23 cellular contexts compared by ENCODE assay signal in genomic region chr7:84399661-84400060, GRCh38.
"Had no signal": no experiment of that assay in that cellular context is flagged by ENCODE, and none has a peak within 500 bp of the region (broad histone marks: within the 10 kb centered on the region; RNA-seq: fewer than 3 reads in every experiment).

No MANE protein-coding gene starts in this region.

- H3K4me1 ChIP-seq: ascending aorta, heart left ventricle, right atrium auricular region, transverse colon had no signal

- H3K4me1 Mint-ChIP-seq: activated naive CD8-positive, alpha-beta T cell treated with anti-CD3 and anti-CD28 coated beads, Interleukin-2, amount 50 U/mL, for 24 hours; activated T-helper 17 cell treated with anti-CD3 and anti-CD28 coated beads, Interleukin-2, amount 50 U/mL, for 72 hours; naive thymus-derived CD8-positive, alpha-beta T cell had no signal

- ATAC-seq: activated naive CD8-positive, alpha-beta T cell treated with anti-CD3 and anti-CD28 coated beads, Interleukin-2, amount 50 U/mL, for 24 hours; activated T-helper 17 cell treated with anti-CD3 and anti-CD28 coated beads, Interleukin-2, amount 50 U/mL, for 72 hours; effector memory CD8-positive, alpha-beta T cell; heart left ventricle; left lobe of liver; naive thymus-derived CD8-positive, alpha-beta T cell; stimulated activated naive CD8-positive, alpha-beta T cell treated with anti-CD3 and anti-CD28 coated beads, Interleukin-15, Interleukin-2, amounts not matched to agents 100 U/mL and 50 U/mL, for 24 hours had no signal

- H3K27ac Mint-ChIP-seq: activated naive CD4-positive, alpha-beta T cell treated with anti-CD3 and anti-CD28 coated beads for 36 hours; activated naive CD8-positive, alpha-beta T cell treated with anti-CD3 and anti-CD28 coated beads, Interleukin-2, amount 50 U/mL, for 24 hours; activated T-helper 17 cell treated with anti-CD3 and anti-CD28 coated beads, Interleukin-2, amount 50 U/mL, for 72 hours; effector memory CD8-positive, alpha-beta T cell; naive thymus-derived CD8-positive, alpha-beta T cell; progenitor cell of endocrine pancreas had no signal

- H3K4me3 Mint-ChIP-seq: activated naive CD4-positive, alpha-beta T cell treated with anti-CD3 and anti-CD28 coated beads for 36 hours; activated naive CD8-positive, alpha-beta T cell treated with anti-CD3 and anti-CD28 coated beads, Interleukin-2, amount 50 U/mL, for 24 hours; activated T-helper 17 cell treated with anti-CD3 and anti-CD28 coated beads, Interleukin-2, amount 50 U/mL, for 72 hours; effector memory CD8-positive, alpha-beta T cell; naive thymus-derived CD8-positive, alpha-beta T cell had no signal

- H3K27me3 Mint-ChIP-seq: activated naive CD8-positive, alpha-beta T cell treated with anti-CD3 and anti-CD28 coated beads, Interleukin-2, amount 50 U/mL, for 24 hours; activated T-helper 17 cell treated with anti-CD3 and anti-CD28 coated beads, Interleukin-2, amount 50 U/mL, for 72 hours; effector memory CD8-positive, alpha-beta T cell; progenitor cell of endocrine pancreas had no signal

- DNase-seq: activated CD4-positive, CD25-positive, alpha-beta regulatory T cell treated with anti-CD3 and anti-CD28 coated beads, Interleukin-2, amount 50 U/mL, for 72 hours; activated naive CD4-positive, alpha-beta T cell treated with anti-CD3 and anti-CD28 coated beads for 36 hours; activated naive CD8-positive, alpha-beta T cell treated with anti-CD3 and anti-CD28 coated beads, Interleukin-2, amount 50 U/mL, for 24 hours; activated T-cell treated with anti-CD3 and anti-CD28 coated beads for 4 hours; dermis blood vessel endothelial cell; effector memory CD8-positive, alpha-beta T cell; foreskin melanocyte; heart left ventricle; mammary epithelial cell; naive thymus-derived CD8-positive, alpha-beta T cell; occipital lobe; stimulated activated CD4-positive, alpha-beta T cell treated with anti-CD3 and anti-CD28 coated beads, Interleukin-4, amount 100 ng/mL, for 4 hours; stimulated activated CD8-positive, alpha-beta memory T cell treated with anti-CD3 and anti-CD28 coated beads, Interleukin-4, amount 100 ng/mL, for 48 hours; stimulated activated naive CD8-positive, alpha-beta T cell treated with anti-CD3 and anti-CD28 coated beads, Interleukin-15, Interleukin-2, amounts not matched to agents 100 U/mL and 50 U/mL, for 24 hours; T-helper 9 cell; transverse colon had no signal

- H3K27me3 ChIP-seq: ascending aorta, heart left ventricle, right atrium auricular region, transverse colon had no signal

- H3K27ac ChIP-seq: ascending aorta, epithelial cell of prostate, heart left ventricle, right atrium auricular region, skin epidermis, transverse colon had no signal

- H3K4me3 ChIP-seq: ascending aorta, heart left ventricle, right atrium auricular region, skin epidermis, transverse colon had no signal

- H3K36me3 ChIP-seq: ascending aorta, heart left ventricle, right atrium auricular region, transverse colon had no signal
